In the genomic region with DNA sequence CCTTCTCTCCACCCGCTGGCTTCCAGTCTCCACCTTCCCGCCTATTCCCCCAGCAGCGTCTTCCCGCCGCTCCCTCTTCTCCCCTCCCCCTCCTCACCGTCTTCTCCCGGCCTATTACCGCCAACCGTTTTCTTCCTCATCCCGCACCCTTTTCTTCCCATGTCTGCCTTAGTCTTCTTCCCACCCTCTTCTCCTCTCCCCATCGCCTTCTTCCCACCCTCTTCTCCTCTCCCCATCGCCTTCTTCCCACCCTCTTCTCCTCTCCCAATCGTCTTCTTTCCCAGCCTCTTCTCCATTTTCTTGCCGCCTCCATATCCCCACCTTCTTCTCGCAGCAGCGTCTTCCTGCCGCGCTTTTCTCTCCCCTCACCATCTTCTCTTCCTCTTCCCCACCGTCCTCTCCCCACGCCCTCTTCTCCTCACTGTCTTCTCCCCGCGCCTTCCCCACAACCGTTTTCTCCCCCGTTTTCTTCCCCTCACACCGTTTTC, we compare ENCODE assay signal across 8 cellular contexts. TPM values are rescaled to one million over a fixed set of nuclear protein-coding genes. Genes with fewer than 3 reads are reported as not detected.
DNase-seq lines count a peak whose midpoint lies in the region; TF ChIP-seq lines count a peak whose summit lies in the region.
"Not testable (repeated sequence)": the region's sequence is repeated elsewhere in the genome, so short reads cannot be mapped to it uniquely, and the experiment has no call there.

No MANE protein-coding gene starts in this region.

- CTCF ChIA-PET in CD8-positive, alpha-beta memory T cell (lab: Charles Lee) = not testable (repeated sequence)

- H3K36me3 Mint-ChIP-seq in CD8-positive, alpha-beta memory T cell; activated T-cell treated with anti-CD3 and anti-CD28 coated beads, Interleukin-2, amount 50 U/mL, for 24 hours (ENCODE audit: low read depth); stimulated activated naive CD8-positive, alpha-beta T cell treated with anti-CD3 and anti-CD28 coated beads, Interleukin-15, Interleukin-2, amounts not matched to agents 100 ng/mL and 50 ng/mL, for 24 hours (ENCODE audit: low read depth): not testable (repeated sequence)

- peak overlapping the region; percentile 77 for H2AFZ ChIP-seq in parathyroid adenoma

- H3K27me3 ChIP-seq in CD8-positive, alpha-beta memory T cell (ENCODE audit: insufficient read depth, low read length, poor library complexity, severe bottlenecking); Peyer's patch; dorsolateral prefrontal cortex; iPS-18a (ENCODE audit: control insufficient read depth, insufficient read depth, low read length); parathyroid adenoma (ENCODE audit: control insufficient read depth, insufficient read depth, low read length): not testable (repeated sequence)

- peaks cover 19 to 31% (median 25%) of the 10 kb centered on the region in 3 donors for H3K4me1 Mint-ChIP-seq in CD8-positive, alpha-beta memory T cell
- peaks cover 19% of the 10 kb centered on the region for H3K4me1 Mint-ChIP-seq in activated T-cell treated with anti-CD3 and anti-CD28 coated beads, Interleukin-2, amount 50 U/mL, for 24 hours (ENCODE audit: low read depth)
- peaks cover 21% of the 10 kb centered on the region for H3K4me1 Mint-ChIP-seq in stimulated activated naive CD8-positive, alpha-beta T cell treated with anti-CD3 and anti-CD28 coated beads, Interleukin-15, Interleukin-2, amounts not matched to agents 100 ng/mL and 50 ng/mL, for 24 hours (ENCODE audit: low read depth)

- H3K79me2 ChIP-seq in parathyroid adenoma = not testable (repeated sequence)

- H3K4me3 Mint-ChIP-seq in CD8-positive, alpha-beta memory T cell = peak overlapping the region; percentile 87 to 98 (median 93)
- H3K4me3 Mint-ChIP-seq in activated T-cell treated with anti-CD3 and anti-CD28 coated beads, Interleukin-2, amount 50 U/mL, for 24 hours = peak overlapping the region; percentile 88
- peak overlapping the region; percentile 89 for H3K4me3 Mint-ChIP-seq in stimulated activated naive CD8-positive, alpha-beta T cell treated with anti-CD3 and anti-CD28 coated beads, Interleukin-15, Interleukin-2, amounts not matched to agents 100 ng/mL and 50 ng/mL, for 24 hours

- H3K27me3 Mint-ChIP-seq in CD8-positive, alpha-beta memory T cell; activated T-cell treated with anti-CD3 and anti-CD28 coated beads, Interleukin-2, amount 50 U/mL, for 24 hours; stimulated activated naive CD8-positive, alpha-beta T cell treated with anti-CD3 and anti-CD28 coated beads, Interleukin-15, Interleukin-2, amounts not matched to agents 100 ng/mL and 50 ng/mL, for 24 hours: not testable (repeated sequence)

- DNase-seq in CD8-positive, alpha-beta memory T cell = peak in 1 of 5 donors; percentile 42
- DNase-seq in HK-2 (ENCODE audit: unreplicated experiment) = peak; percentile 41
- peak in 1 of 3 donors; percentile 34 for DNase-seq in Peyer's patch
- DNase-seq in activated T-cell treated with anti-CD3 and anti-CD28 coated beads, Interleukin-2, amount 50 U/mL, for 24 hours = peak; percentile 73
- DNase-seq in dorsolateral prefrontal cortex = peak in 7 of 10 donors; percentile 11 to 48 (median 34)

- H3K27ac ChIP-seq in CD8-positive, alpha-beta memory T cell (ENCODE audit: low read depth, low read length) = not testable (repeated sequence)
- peak overlapping the region; percentile 59 to 82 (median 74) for H3K27ac ChIP-seq in Peyer's patch
- H3K27ac ChIP-seq in dorsolateral prefrontal cortex = peak overlapping the region in 32 of 59 donors; percentile 40 to 90 (median 74)
- H3K27ac ChIP-seq in iPS-18a (ENCODE audit: low read length) = peak overlapping the region; percentile 78
- H3K27ac ChIP-seq in parathyroid adenoma = peak overlapping the region; percentile 90

- POLR2A ChIA-PET in CD8-positive, alpha-beta memory T cell (lab: Charles Lee) = not testable (repeated sequence)

- H3K36me3 ChIP-seq in CD8-positive, alpha-beta memory T cell (ENCODE audit: insufficient read depth, low read length); Peyer's patch; iPS-18a (ENCODE audit: control insufficient read depth, low read depth, low read length); parathyroid adenoma (ENCODE audit: control insufficient read depth, insufficient read depth, low read length): not testable (repeated sequence)

- H3K9me3 ChIP-seq in CD8-positive, alpha-beta memory T cell (ENCODE audit: low read length); Peyer's patch; iPS-18a (ENCODE audit: control insufficient read depth, low read depth, low read length); parathyroid adenoma (ENCODE audit: control insufficient read depth, low read length): not testable (repeated sequence)

- not testable (repeated sequence) for TF ChIP-seq CTCF in Peyer's patch (IDR thresholded peaks at IDR 0.05); dorsolateral prefrontal cortex (IDR thresholded peaks at IDR 0.05 in 54 of 56, conservative IDR thresholded peaks at IDR 0.05 in 2 of 56; ENCODE audit: low read depth in 1 of 56, partially characterized antibody in 56 of 56); parathyroid adenoma (IDR thresholded peaks at IDR 0.05)

- H3K9ac ChIP-seq in iPS-18a (ENCODE audit: low read length) (peak overlapping the region; percentile 77), parathyroid adenoma (peak overlapping the region; percentile 43)

- not testable (repeated sequence) for H3K4me1 ChIP-seq in CD8-positive, alpha-beta memory T cell (ENCODE audit: insufficient read depth, low read length); Peyer's patch; iPS-18a (ENCODE audit: control insufficient read depth, low read depth, low read length); parathyroid adenoma

- peak overlapping the region; percentile 36 to 96 (median 89) for H3K27ac Mint-ChIP-seq in CD8-positive, alpha-beta memory T cell
- peak overlapping the region; percentile 90 for H3K27ac Mint-ChIP-seq in activated T-cell treated with anti-CD3 and anti-CD28 coated beads, Interleukin-2, amount 50 U/mL, for 24 hours
- peak overlapping the region; percentile 95 for H3K27ac Mint-ChIP-seq in stimulated activated naive CD8-positive, alpha-beta T cell treated with anti-CD3 and anti-CD28 coated beads, Interleukin-15, Interleukin-2, amounts not matched to agents 100 ng/mL and 50 ng/mL, for 24 hours

- H3K9me3 Mint-ChIP-seq in CD8-positive, alpha-beta memory T cell; activated T-cell treated with anti-CD3 and anti-CD28 coated beads, Interleukin-2, amount 50 U/mL, for 24 hours; stimulated activated naive CD8-positive, alpha-beta T cell treated with anti-CD3 and anti-CD28 coated beads, Interleukin-15, Interleukin-2, amounts not matched to agents 100 ng/mL and 50 ng/mL, for 24 hours: not testable (repeated sequence)

- H3K4me2 ChIP-seq in parathyroid adenoma (ENCODE audit: low read length) = peak overlapping the region; percentile 59

- intact Hi-C loops in dorsolateral prefrontal cortex (cut with DNase I) = not testable (repeated sequence)

- peak overlapping the region; percentile 53 for H3K4me3 ChIP-seq in CD8-positive, alpha-beta memory T cell (ENCODE audit: low read length)
- H3K4me3 ChIP-seq in Peyer's patch (peak overlapping the region; percentile 39 to 54 (median 43)), dorsolateral prefrontal cortex (peak overlapping the region in 53 of 59 donors; percentile 18 to 64 (median 48)), iPS-18a (ENCODE audit: low read length) (peak overlapping the region; percentile 72), parathyroid adenoma (ENCODE audit: low read depth, low read length) (peak overlapping the region; percentile 57)

- TF ChIP-seq POLR2A in Peyer's patch (IDR thresholded peaks at IDR 0.05) = not testable (repeated sequence)

RNA-seq across cellular contexts. Expression of a gene that starts 33.8 kb away (rescaled TPM):
- total RNA-seq in CD8-positive, alpha-beta memory T cell = not detected
- polyA plus RNA-seq in CD8-positive, alpha-beta memory T cell = not detected
- under 1 TPM in 1 of 4 donors, not detected in 3; 0.67 TPM for total RNA-seq in Peyer's patch
- total RNA-seq in dorsolateral prefrontal cortex = under 1 TPM in 5 of 120 experiments, not detected in 115; 0.23 to 0.82 (median 0.39) TPM

RNA-seq across cellular contexts. Expression of a gene that starts 48.1 kb away (rescaled TPM):
- total RNA-seq in CD8-positive, alpha-beta memory T cell = 10 to 100 TPM; 42.4 to 43.8 TPM
- 28.8 TPM for polyA plus RNA-seq in CD8-positive, alpha-beta memory T cell
- 100 to 1,000 TPM in 3 of 4 donors, 10 to 100 TPM in 1; 75.9 to 128 (median 110) TPM for total RNA-seq in Peyer's patch
- 10 to 100 TPM in 119 of 120 experiments, 1 to 10 TPM in 1; 8.0 to 77.4 (median 18.4) TPM for total RNA-seq in dorsolateral prefrontal cortex
